24 cellular contexts compared by ENCODE assay signal in the genomic region with DNA sequence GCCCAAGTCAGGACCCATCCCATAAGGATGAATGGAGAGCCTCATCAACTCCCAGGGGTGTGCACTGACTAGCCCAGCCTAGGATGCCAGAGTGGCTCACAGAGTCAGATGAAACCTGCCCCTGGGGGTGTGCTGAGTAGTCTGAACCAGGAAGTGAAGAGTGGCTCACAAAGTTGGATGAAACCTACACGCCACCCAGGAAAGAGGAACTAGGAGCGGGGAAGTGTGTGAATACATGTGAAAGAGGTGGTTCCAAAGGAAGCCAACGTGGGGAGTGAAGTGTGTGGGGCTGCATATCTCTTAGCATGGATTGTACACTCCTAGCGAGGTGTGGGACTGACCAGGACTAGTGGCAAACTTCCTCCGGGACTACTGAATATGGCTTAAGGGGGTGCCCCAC.
DNase-seq lines count a peak whose midpoint lies in the region; ATAC-seq and TF ChIP-seq lines count a peak whose summit lies in the region.
"Had no signal": no experiment of that assay in that cellular context is flagged by ENCODE, and none has a peak within 500 bp of the region (broad histone marks: within the 10 kb centered on the region; RNA-seq: fewer than 3 reads in every experiment).

No MANE protein-coding gene starts in this region.

- H3K9me3 ChIP-seq in MM.1S (replicated peaks; ENCODE audit: insufficient read depth, low read length): no peaks in the 10 kb centered on the region
- peaks cover 14% of the 10 kb centered on the region; the same call in 1 of the 2 replicates for H3K9me3 ChIP-seq in PC-3 (ENCODE audit: low read length)
- H3K9me3 ChIP-seq in breast epithelium: peaks cover 35 to 58% of the 10 kb centered on the region in 2 donors
- H3K9me3 ChIP-seq: SK-N-SH had no signal

- DNase-seq in MM.1S (no peak), PC-3 (no peak), breast epithelium (ENCODE audit: low spot score in 2 of 2) (no peak), type B pancreatic cell (ENCODE audit: extremely low spot score, unreplicated experiment) (no peak), GM03348 (ENCODE audit: low spot score) (no peak), HT-29 (ENCODE audit: low spot score) (no peak)
- DNase-seq: activated CD4-positive, alpha-beta T cell treated with anti-CD3 and anti-CD28 coated beads, Interleukin-2, amount 50 U/mL, for 48 hours; activated CD4-positive, CD25-positive, alpha-beta regulatory T cell treated with anti-CD3 and anti-CD28 coated beads, Interleukin-2, amount 50 U/mL, for 72 hours; activated naive CD8-positive, alpha-beta T cell treated with anti-CD3 and anti-CD28 coated beads, Interleukin-2, amount 50 U/mL, for 24 hours; activated T-cell treated with anti-CD3 and anti-CD28 coated beads, Interleukin-2, amount 50 U/mL, for 72 hours; esophagus squamous epithelium; foreskin melanocyte; NCI-H1436 treated with DMSO at 0.1 percent for 48 hours; NCI-H2081 treated with DMSO at 0.1 percent for 48 hours; NCI-H748 treated with DMSO at 0.1 percent for 48 hours; SK-N-SH; stimulated activated CD4-positive, alpha-beta T cell treated with anti-CD3 and anti-CD28 coated beads, Interleukin-4, amount 100 ng/mL, for 24 hours; T-helper 17 cell; transverse colon had no signal

- H3K9me3 Mint-ChIP-seq in type B pancreatic cell: peaks cover 34% of the 10 kb centered on the region

- no peak overlapping the region for H3K27ac ChIP-seq in MM.1S (ENCODE audit: low read length)
- peak overlapping the region; percentile 94 for H3K27ac ChIP-seq in PC-3 (ENCODE audit: low read length)
- peak overlapping the region; percentile 58 to 63 for H3K27ac ChIP-seq in breast epithelium
- H3K27ac ChIP-seq: GM23248, heart right ventricle, RWPE1, transverse colon had no signal

- TF ChIP-seq POLR2A in breast epithelium (IDR thresholded peaks at IDR 0.05): no peak

- H3K36me3 ChIP-seq in MM.1S (replicated peaks; ENCODE audit: insufficient read depth, low read length): no peaks in the 10 kb centered on the region
- peaks cover 8% of the 10 kb centered on the region; the same call in 1 of the 2 replicates for H3K36me3 ChIP-seq in PC-3 (ENCODE audit: low read depth, low read length)
- peaks cover 4% of the 10 kb centered on the region for H3K36me3 ChIP-seq in breast epithelium
- H3K36me3 ChIP-seq: esophagus squamous epithelium, heart right ventricle, transverse colon had no signal

- no peak overlapping the region for H3K4me3 Mint-ChIP-seq in type B pancreatic cell
- H3K4me3 Mint-ChIP-seq: activated naive CD8-positive, alpha-beta T cell treated with anti-CD3 and anti-CD28 coated beads, Interleukin-2, amount 50 U/mL, for 24 hours; activated T-cell treated with anti-CD3 and anti-CD28 coated beads, Interleukin-2, amount 50 U/mL, for 72 hours; nephron; T-helper 17 cell had no signal

- BruUV-seq in PC-3 (replicated peaks; lab: Mats Ljungman, UMichigan): no TSS peak

- no peaks in the 10 kb centered on the region for H3K27me3 ChIP-seq in MM.1S (replicated peaks; ENCODE audit: insufficient read depth, low read length)
- no peaks in the 10 kb centered on the region for H3K27me3 ChIP-seq in PC-3 (ENCODE audit: low read length)
- no peaks in the 10 kb centered on the region for H3K27me3 ChIP-seq in breast epithelium
- H3K27me3 ChIP-seq: esophagus squamous epithelium, heart right ventricle, transverse colon had no signal

- H3K79me2 ChIP-seq in MM.1S (ENCODE audit: low read length) (no peaks in the 10 kb centered on the region), PC-3 (ENCODE audit: low read length) (no peaks in the 10 kb centered on the region)

- peak overlapping the region; percentile 79 for H3K27ac Mint-ChIP-seq in type B pancreatic cell
- H3K27ac Mint-ChIP-seq: activated naive CD8-positive, alpha-beta T cell treated with anti-CD3 and anti-CD28 coated beads, Interleukin-2, amount 50 U/mL, for 24 hours; activated T-cell treated with anti-CD3 and anti-CD28 coated beads, Interleukin-2, amount 50 U/mL, for 72 hours; nephron; T-helper 17 cell had no signal

- CTCF ChIA-PET in PC-3 (lab: Charles Lee): no interaction called here

- no peaks in the 10 kb centered on the region for H3F3A ChIP-seq in MM.1S (ENCODE audit: insufficient read depth, low read length)
- no peaks in the 10 kb centered on the region for H3F3A ChIP-seq in PC-3 (ENCODE audit: low read length, unreplicated experiment)

- H3K4me3 ChIP-seq in MM.1S (ENCODE audit: low read length): no peak overlapping the region
- peak overlapping the region; percentile 42 for H3K4me3 ChIP-seq in PC-3 (ENCODE audit: low read length)
- H3K4me3 ChIP-seq in breast epithelium: no peak overlapping the region
- H3K4me3 ChIP-seq: esophagus squamous epithelium, GM23248, heart right ventricle, transverse colon had no signal

- intact Hi-C loops in PC-3 (cut with micrococcal nuclease): no loop called here
- intact Hi-C loops in breast epithelium (cut with DNase I; ENCODE audit: low total_unique reads): no loop called here

- H4K20me1 ChIP-seq in MM.1S (ENCODE audit: insufficient read depth, low read length) (no peaks in the 10 kb centered on the region), PC-3 (ENCODE audit: low read length) (no peaks in the 10 kb centered on the region)

- H3K36me3 Mint-ChIP-seq in type B pancreatic cell: peaks cover 11% of the 10 kb centered on the region

- no peak for TF ChIP-seq CTCF in MM.1S (IDR thresholded peaks at IDR 0.05; ENCODE audit: low read length)
- TF ChIP-seq CTCF in PC-3 (conservative IDR thresholded peaks at IDR 0.05; ENCODE audit: low read depth, low read length): no peak
- no peak for TF ChIP-seq CTCF in breast epithelium (IDR thresholded peaks at IDR 0.05)
- no peak for TF ChIP-seq CTCF in type B pancreatic cell (conservative IDR thresholded peaks at IDR 0.05)

- no peak for ATAC-seq in PC-3
- no peak for ATAC-seq in HG03280 (IDR thresholded peaks at IDR 0.05; ENCODE audit: unreplicated experiment)
- ATAC-seq: activated naive CD8-positive, alpha-beta T cell treated with anti-CD3 and anti-CD28 coated beads, Interleukin-2, amount 50 U/mL, for 24 hours; activated T-cell treated with anti-CD3 and anti-CD28 coated beads, Interleukin-2, amount 50 U/mL, for 72 hours; heart right ventricle; T-helper 17 cell had no signal

- H3K9ac ChIP-seq in MM.1S (ENCODE audit: low read length) (no peak overlapping the region), PC-3 (ENCODE audit: low read length) (peak overlapping the region; percentile 57; the same call in 1 of the 2 replicates)
- H3K9ac ChIP-seq: GM23248, SK-N-SH had no signal

- H3K4me1 ChIP-seq in MM.1S (ENCODE audit: low read length) (peaks cover 8% of the 10 kb centered on the region; the same call in 1 of the 2 replicates), PC-3 (ENCODE audit: insufficient read depth, low read length) (peaks cover 16% of the 10 kb centered on the region), breast epithelium (no peaks in the 10 kb centered on the region)
- H3K4me1 ChIP-seq: esophagus squamous epithelium, heart right ventricle, transverse colon had no signal

- no peaks in the 10 kb centered on the region for H3K9me2 ChIP-seq in MM.1S (replicated peaks; ENCODE audit: insufficient read depth, low read length)
- no peaks in the 10 kb centered on the region for H3K9me2 ChIP-seq in PC-3 (replicated peaks; ENCODE audit: low read length)
- H3K9me2 ChIP-seq: SK-N-SH had no signal

- no peaks in the 10 kb centered on the region for H3K27me3 Mint-ChIP-seq in type B pancreatic cell
- H3K27me3 Mint-ChIP-seq: activated naive CD8-positive, alpha-beta T cell treated with anti-CD3 and anti-CD28 coated beads, Interleukin-2, amount 50 U/mL, for 24 hours; T-helper 17 cell had no signal

- 0 out of 2 replicates have a peak overlapping the region, but pooled peaks have one; percentile 62 for H2AFZ ChIP-seq in MM.1S (ENCODE audit: low read length)
- no peak overlapping the region for H2AFZ ChIP-seq in PC-3 (ENCODE audit: low read length)
- H2AFZ ChIP-seq: GM23248 had no signal

- H3K4me1 Mint-ChIP-seq in type B pancreatic cell (ENCODE audit: unreplicated experiment): no peaks in the 10 kb centered on the region
- H3K4me1 Mint-ChIP-seq: activated naive CD8-positive, alpha-beta T cell treated with anti-CD3 and anti-CD28 coated beads, Interleukin-2, amount 50 U/mL, for 24 hours; nephron; T-helper 17 cell had no signal

- POLR2A ChIA-PET in PC-3 (lab: Charles Lee; ENCODE audit: unreplicated experiment): no interaction called here

- no peak overlapping the region for H3K4me2 ChIP-seq in MM.1S (ENCODE audit: low read depth, low read length)
- peak overlapping the region; percentile 22; the same call in 1 of the 2 replicates for H3K4me2 ChIP-seq in PC-3 (ENCODE audit: low read length)
- H3K4me2 ChIP-seq: SK-N-SH had no signal
